Comparison of ENCODE assay signal across 27 cellular contexts in genomic region chr1:103265551-103265950, GRCh38.
DNase-seq lines count a peak whose midpoint lies in the region; ATAC-seq and TF ChIP-seq lines count a peak whose summit lies in the region.
"Had no signal": no experiment of that assay in that cellular context is flagged by ENCODE, and none has a peak within 500 bp of the region (broad histone marks: within the 10 kb centered on the region; RNA-seq: fewer than 3 reads in every experiment).

No MANE protein-coding gene starts in this region.

- CTCF ChIA-PET in A673 (lab: Charles Lee) = no interaction called here

- H3K27ac ChIP-seq in A673 (ENCODE audit: low read depth, low read length, poor library complexity, severe bottlenecking) (no peak overlapping the region), mesodermal cell (ENCODE audit: low read depth, low read length, severe bottlenecking) (peak overlapping the region; percentile 74), aorta (ENCODE audit: low read depth in 1 of 2, low read length in 2 of 2) (no peak overlapping the region)
- H3K27ac ChIP-seq: lower lobe of right lung, RWPE1, spleen, uterus had no signal

- H3K4me1 ChIP-seq in A673 (ENCODE audit: insufficient read depth, low read length, poor library complexity, severe bottlenecking) (no peaks in the 10 kb centered on the region), mesodermal cell (ENCODE audit: control insufficient read depth, insufficient read depth, low read length, poor library complexity, severe bottlenecking) (peaks cover 7% of the 10 kb centered on the region), aorta (ENCODE audit: control insufficient read depth in 1 of 2, insufficient read depth in 2 of 2, low read length in 2 of 2) (no peaks in the 10 kb centered on the region)
- H3K4me1 ChIP-seq: lower lobe of right lung, spleen, uterus had no signal

- no TSS peak for BruUV-seq in A673 (replicated peaks; lab: Mats Ljungman, UMichigan)

- H3K4me3 ChIP-seq in A673 (ENCODE audit: low read depth, low read length, poor library complexity, severe bottlenecking) (no peak overlapping the region), astrocyte of the spinal cord (ENCODE audit: low read depth, low read length) (no peak overlapping the region), mesodermal cell (ENCODE audit: extremely low read depth, insufficient read depth, low read length, poor library complexity, severe bottlenecking) (no peak overlapping the region), aorta (ENCODE audit: low read length in 2 of 2) (no peak overlapping the region)
- H3K4me3 ChIP-seq: K562, lower lobe of right lung, spleen, uterus had no signal

- no peaks in the 10 kb centered on the region for H3K36me3 ChIP-seq in A673 (ENCODE audit: insufficient read depth, low read length, poor library complexity, severe bottlenecking)
- H3K36me3 ChIP-seq in mesodermal cell (ENCODE audit: control insufficient read depth, insufficient read depth, low read length) = no peaks in the 10 kb centered on the region
- H3K36me3 ChIP-seq in aorta (ENCODE audit: control insufficient read depth in 1 of 2, insufficient read depth in 2 of 2, low read length in 1 of 2) = no peaks in the 10 kb centered on the region
- H3K36me3 ChIP-seq: lower lobe of right lung, spleen, uterus had no signal

- H3K27me3 ChIP-seq in A673 (replicated peaks; ENCODE audit: insufficient read depth, low read depth, low read length, poor library complexity) = no peaks in the 10 kb centered on the region
- H3K27me3 ChIP-seq in aorta (ENCODE audit: control insufficient read depth in 1 of 2, insufficient read depth in 2 of 2, low read length in 1 of 2) = no peaks in the 10 kb centered on the region
- H3K27me3 ChIP-seq: spleen, uterus had no signal

- POLR2A ChIA-PET in A673 (lab: Charles Lee; ENCODE audit: low non-redundant PET) = no interaction called here

- in situ Hi-C loops in astrocyte of the spinal cord (cut with HindIII; ENCODE audit: low sequenced_read_pairs) = no loop called here

- H3K9me3 ChIP-seq in A673 (ENCODE audit: low read depth, low read length, poor library complexity, severe bottlenecking) (no peaks in the 10 kb centered on the region), mesodermal cell (ENCODE audit: control insufficient read depth, low read length) (peaks cover 5% of the 10 kb centered on the region), aorta (ENCODE audit: control insufficient read depth, low read length) (no peaks in the 10 kb centered on the region)
- H3K9me3 ChIP-seq: lower lobe of right lung, spleen, uterus had no signal

- intact Hi-C loops in A673 (cut with micrococcal nuclease; ENCODE audit: unreplicated experiment) = no loop called here
- intact Hi-C loops in aorta (cut with DNase I) = no loop called here

- ATAC-seq in aorta (ENCODE audit: low FRiP score) = no peak
- ATAC-seq: effector memory CD8-positive, alpha-beta T cell; K562; lower lobe of right lung; T-cell had no signal

- DNase-seq in A673 (ENCODE audit: low spot score) = peak; percentile 5
- peak; percentile 91 for DNase-seq in HS-27A (ENCODE audit: low read depth)
- peak; percentile 53 for DNase-seq in astrocyte of the spinal cord (ENCODE audit: low read depth, low spot score)
- no peak for DNase-seq in AG08395 (ENCODE audit: low spot score)
- no peak for DNase-seq in NCI-H1436 (lab: John Stamatoyannopoulos, UW)
- DNase-seq in aorta = no peak
- no peak for DNase-seq in SHP77 (lab: John Stamatoyannopoulos, UW)
- DNase-seq: 8988T; activated CD4-positive, alpha-beta T cell treated with anti-CD3 and anti-CD28 coated beads, Interleukin-2, amount 50 U/mL, for 4 hours; activated gamma-delta T cell; amniotic stem cell; DMS153; effector memory CD8-positive, alpha-beta T cell; head of caudate nucleus; immature natural killer cell; lower lobe of right lung; MV-4-11; NCI-H1930; NCI-H446; posterior cingulate gyrus; spleen; substantia nigra; T-cell; uterus had no signal

- TF ChIP-seq CTCF in A673 (conservative IDR thresholded peaks at IDR 0.05; ENCODE audit: low read depth, low read length) (no peak), astrocyte of the spinal cord (IDR thresholded peaks at IDR 0.05; ENCODE audit: low read depth, low read length) (no peak)

Comparison
In these comparisons a context has a peak if more than half of its experiments do, and no peak if none do; other contexts are left out.
1. DNase-seq: peak in A673 (single experiment), HS-27A (single experiment) and astrocyte of the spinal cord (single experiment); none in AG08395 (single experiment), NCI-H1436 (single experiment), aorta (0 of 2) and SHP77 (0 of 2).